ENCODE assay signal across 9 cellular contexts in genomic region chr16:19359556-19359955, GRCh38. TPM values are rescaled to one million over a fixed set of nuclear protein-coding genes. Genes with fewer than 3 reads are reported as not detected.
"Had no signal": no experiment of that assay in that cellular context is flagged by ENCODE, and none has a peak within 500 bp of the region (broad histone marks: within the 10 kb centered on the region; RNA-seq: fewer than 3 reads in every experiment).

No MANE protein-coding gene starts in this region.

- FAIRE-seq: HepG2, HTR-8/SVneo had no signal

- H3K27ac Mint-ChIP-seq: IgD-negative memory B cell had no signal

- H3K27ac ChIP-seq: HL-60, KMS-11 had no signal

- H3K36me3 Mint-ChIP-seq: IgD-negative memory B cell had no signal

- H3K9ac ChIP-seq: KMS-11 had no signal

- DNase-seq: IMR-90, KBM-7, KG1 had no signal

- H3K9me3 Mint-ChIP-seq: IgD-negative memory B cell had no signal

- ATAC-seq: HepG2 had no signal

- H3K4me3 Mint-ChIP-seq: IgD-negative memory B cell had no signal

- H3K4me2 ChIP-seq: KMS-11 had no signal

RNA-seq across cellular contexts. Expression of gene TMC5, which starts 58.1 kb away (rescaled TPM):
- total RNA-seq: HT1080, IMR-90 had no signal
- polyA plus RNA-seq: IgD-negative memory B cell, IMR-90 had no signal
